In genomic region chr11:75667831-75668507, GRCh38 we compare ENCODE assay signal across 8 cellular contexts. TPM values are rescaled to one million over a fixed set of nuclear protein-coding genes. Genes with fewer than 3 reads are reported as not detected.
DNase-seq lines count a peak whose midpoint lies in the region; TF ChIP-seq lines count a peak whose summit lies in the region.

No MANE protein-coding gene starts in this region.

- H3K27me3 ChIP-seq in ascending aorta (no peaks in the 10 kb centered on the region), prostate gland (replicated peaks; ENCODE audit: insufficient read depth) (no peaks in the 10 kb centered on the region)

- under 1% methylated on average over 70 of the region's 77 CpGs for WGBS in prostate gland

- H3K4me1 ChIP-seq in ascending aorta: peaks cover 0 to 14% of the 10 kb centered on the region in 2 donors
- H3K4me1 ChIP-seq in prostate gland (replicated peaks): no peaks in the 10 kb centered on the region

- H3K27ac ChIP-seq in ascending aorta: peak overlapping the region; percentile 48 to 54
- peak overlapping the region; percentile 70 for H3K27ac ChIP-seq in prostate gland

- DNase-seq in A172 (ENCODE audit: low spot score) (peak; percentile 18), NCI-H446 (lab: John Stamatoyannopoulos, UW) (peak; percentile 48 to 79), ascending aorta (ENCODE audit: low spot score in 2 of 2) (peak in 1 of 2 donors; percentile 68), hypothalamus (lab: John Stamatoyannopoulos, UW) (peak in 44 of 51 donors; percentile 31 to 88 (median 66)), prostate gland (ENCODE audit: low spot score) (peak; percentile 26), RKO (ENCODE audit: low spot score) (no peak), H4 (ENCODE audit: low spot score) (no peak)

- no peaks in the 10 kb centered on the region for H3K9me3 ChIP-seq in ascending aorta
- no peaks in the 10 kb centered on the region for H3K9me3 ChIP-seq in prostate gland

- no peak for TF ChIP-seq POLR2A in prostate gland (IDR thresholded peaks at IDR 0.05)

- intact Hi-C loops in ascending aorta (cut with DNase I): loop anchor here (2.0 to 5.0 kb wide), 3 partner anchors 63 to 121 kb away; no protein-coding TSS in a partner anchor
- intact Hi-C loops in prostate gland (cut with DNase I): loop anchor here (10.0 kb wide), 1 partner anchor 83 kb away; no protein-coding TSS in a partner anchor

- H3K4me3 ChIP-seq in GM08714 (ENCODE audit: low read length) (peak overlapping the region; percentile 24; the same call in 1 of the 2 replicates), ascending aorta (peak overlapping the region; percentile 66 to 74), prostate gland (peak overlapping the region; percentile 49 to 54)

- TF ChIP-seq CTCF in ascending aorta (IDR thresholded peaks at IDR 0.05) (no peak), prostate gland (IDR thresholded peaks at IDR 0.05) (no peak)

- no peaks in the 10 kb centered on the region for H3K36me3 ChIP-seq in ascending aorta
- no peaks in the 10 kb centered on the region for H3K36me3 ChIP-seq in prostate gland

RNA-seq across cellular contexts. Expression of gene MAP6, which starts 0.9 kb away (rescaled TPM):
- total RNA-seq in A172 (2014; rRNA removed; shearing (Covaris generic)): 8.9 and 10.6 TPM in 2 replicates
- total RNA-seq in ascending aorta: 15.8 TPM
- 10 to 100 TPM; 15.8 to 21.5 TPM for total RNA-seq in prostate gland
- total RNA-seq in H4 (2014; rRNA removed; shearing (Covaris generic)): not detected in 2 replicates

RNA-seq across cellular contexts. Expression of gene MOGAT2, which starts 49.7 kb away (rescaled TPM):
- 0.07 TPM in 1 of 2 replicates, not detected in the other for total RNA-seq in A172 (2014; rRNA removed; shearing (Covaris generic))
- total RNA-seq in ascending aorta (not detected), prostate gland (1 to 10 TPM in 1 of 2 donors, under 1 TPM in 1; 0.62 to 4.1 TPM)
- total RNA-seq in H4 (2014; rRNA removed; shearing (Covaris generic)): not detected in 2 replicates

Comparison
In these comparisons a context has a peak if more than half of its experiments do, and no peak if none do; other contexts are left out.
1. DNase-seq: peak in A172 (single experiment), NCI-H446 (2 of 2), hypothalamus (44 of 51) and prostate gland (single experiment); none in RKO (single experiment) and H4 (single experiment).
2. Peak in every context shown above with its lines, with median percentiles within 50 percentile points of each other: H3K4me3 ChIP-seq.